1 cellular context compared by ENCODE assay signal in the genomic region with DNA sequence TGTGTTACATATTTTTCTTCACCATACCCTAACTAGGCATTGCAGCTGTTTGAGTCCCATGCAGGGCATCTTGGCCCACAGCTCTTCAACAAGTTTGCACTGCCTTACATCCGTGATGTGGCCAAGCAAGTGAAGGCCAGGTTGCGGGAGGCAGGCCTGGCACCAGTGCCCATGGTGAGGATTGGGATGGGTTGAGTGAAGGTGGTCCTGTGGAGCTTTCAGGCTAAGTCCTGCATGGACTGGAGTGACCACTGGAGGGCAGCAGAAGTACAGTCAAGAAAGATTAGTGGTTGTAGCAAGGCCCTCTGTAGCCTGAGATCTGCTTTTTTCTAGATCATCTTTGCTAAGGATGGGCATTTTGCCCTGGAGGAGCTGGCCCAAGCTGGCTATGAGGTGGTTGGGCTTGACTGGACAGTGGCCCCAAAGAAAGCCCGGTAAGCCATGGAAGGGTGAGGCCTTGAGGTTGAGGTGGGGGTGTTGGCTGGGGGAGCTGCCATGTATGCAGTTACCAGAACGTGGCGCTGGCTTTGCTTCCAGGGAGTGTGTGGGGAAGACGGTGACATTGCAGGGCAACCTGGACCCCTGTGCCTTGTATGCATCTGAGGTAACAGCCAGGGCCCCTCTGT.
TF ChIP-seq lines count a peak whose summit lies in the region.

No MANE protein-coding gene starts in this region.

TF ChIP-seq in HepG2, 621 proteins besides CTCF, POLR2A, EP300 and RAD21 (continues in another document):
- 0 out of 2 replicates have a peak, but pooled peaks have one; percentile 12 for TF ChIP-seq ELF3 (CRISPR knock-in tag; IDR thresholded peaks at IDR 0.05)
- no peak for TF ChIP-seq GABPA (IDR thresholded peaks at IDR 0.05; ENCODE audit: low read depth, low read length)
- TF ChIP-seq GABPA (CRISPR knock-in tag; IDR thresholded peaks at IDR 0.05; ENCODE audit: low read depth): 0 out of 2 replicates have a peak, but pooled peaks have one; percentile 13
- peak; percentile 71; the same call in 1 of the 2 replicates for TF ChIP-seq CAMTA2 (CRISPR knock-in tag; IDR thresholded peaks at IDR 0.05; ENCODE audit: borderline replicate concordance)
- 0 out of 4 replicates have a peak, but pooled peaks of 1 of the 2 experiments have one; percentile 24 for TF ChIP-seq HMGXB4 (CRISPR knock-in tag; IDR thresholded peaks at IDR 0.05; ENCODE audit: borderline replicate concordance in 1 of 2, low read depth in 1 of 2)
- TF ChIP-seq STAG1 (CRISPR knock-in tag; IDR thresholded peaks at IDR 0.05): peak; percentile 99
- peak; percentile 71; the same call in 1 of the 2 replicates for TF ChIP-seq HNF1B (CRISPR knock-in tag; IDR thresholded peaks at IDR 0.05)
- TF ChIP-seq ZNF614 (CRISPR knock-in tag; IDR thresholded peaks at IDR 0.05; ENCODE audit: borderline replicate concordance): peak; percentile 35; the same call in 1 of the 2 replicates
- TF ChIP-seq SALL1 (CRISPR knock-in tag; IDR thresholded peaks at IDR 0.05): peak; percentile 60
- TF ChIP-seq MAX (IDR thresholded peaks at IDR 0.05): no peak
- peak; percentile 74; the same call in 1 of the 2 replicates for TF ChIP-seq ZNF619 (CRISPR knock-in tag; IDR thresholded peaks at IDR 0.05)
- no peak for TF ChIP-seq ZBTB21 (CRISPR knock-in tag; IDR thresholded peaks at IDR 0.05)
- peak; percentile 80; the same call in 1 of the 2 replicates for TF ChIP-seq IRF2 (CRISPR knock-in tag; IDR thresholded peaks at IDR 0.05)
- TF ChIP-seq ZNF709 (CRISPR knock-in tag; IDR thresholded peaks at IDR 0.05): 0 out of 2 replicates have a peak, but pooled peaks have one; percentile 1
- no peak for TF ChIP-seq SNAPC4 (CRISPR knock-in tag; IDR thresholded peaks at IDR 0.05)
- no peak for TF ChIP-seq MTA1 (CRISPR knock-in tag; IDR thresholded peaks at IDR 0.05; ENCODE audit: borderline replicate concordance)
- peak; percentile 27; the same call in 1 of the 2 replicates for TF ChIP-seq MIER3 (CRISPR knock-in tag; IDR thresholded peaks at IDR 0.05; ENCODE audit: borderline replicate concordance)
- TF ChIP-seq FOSL2 (CRISPR knock-in tag; IDR thresholded peaks at IDR 0.05): peak; percentile 32; the same call in 1 of the 2 replicates
- no peak for TF ChIP-seq ONECUT2 (CRISPR knock-in tag; IDR thresholded peaks at IDR 0.05)
- TF ChIP-seq GATAD1 (CRISPR knock-in tag; IDR thresholded peaks at IDR 0.05): peak; percentile 26; the same call in 1 of the 2 replicates
- TF ChIP-seq MEIS1 (CRISPR knock-in tag; IDR thresholded peaks at IDR 0.05; ENCODE audit: borderline replicate concordance): 0 out of 2 replicates have a peak, but pooled peaks have one; percentile 53
- no peak for TF ChIP-seq ELF1 (CRISPR knock-in tag; IDR thresholded peaks at IDR 0.05)
- 0 out of 2 replicates have a peak, but pooled peaks have one; percentile 30 for TF ChIP-seq SAP130 (CRISPR knock-in tag; IDR thresholded peaks at IDR 0.05; ENCODE audit: low read depth)
- TF ChIP-seq, protein P1, sequence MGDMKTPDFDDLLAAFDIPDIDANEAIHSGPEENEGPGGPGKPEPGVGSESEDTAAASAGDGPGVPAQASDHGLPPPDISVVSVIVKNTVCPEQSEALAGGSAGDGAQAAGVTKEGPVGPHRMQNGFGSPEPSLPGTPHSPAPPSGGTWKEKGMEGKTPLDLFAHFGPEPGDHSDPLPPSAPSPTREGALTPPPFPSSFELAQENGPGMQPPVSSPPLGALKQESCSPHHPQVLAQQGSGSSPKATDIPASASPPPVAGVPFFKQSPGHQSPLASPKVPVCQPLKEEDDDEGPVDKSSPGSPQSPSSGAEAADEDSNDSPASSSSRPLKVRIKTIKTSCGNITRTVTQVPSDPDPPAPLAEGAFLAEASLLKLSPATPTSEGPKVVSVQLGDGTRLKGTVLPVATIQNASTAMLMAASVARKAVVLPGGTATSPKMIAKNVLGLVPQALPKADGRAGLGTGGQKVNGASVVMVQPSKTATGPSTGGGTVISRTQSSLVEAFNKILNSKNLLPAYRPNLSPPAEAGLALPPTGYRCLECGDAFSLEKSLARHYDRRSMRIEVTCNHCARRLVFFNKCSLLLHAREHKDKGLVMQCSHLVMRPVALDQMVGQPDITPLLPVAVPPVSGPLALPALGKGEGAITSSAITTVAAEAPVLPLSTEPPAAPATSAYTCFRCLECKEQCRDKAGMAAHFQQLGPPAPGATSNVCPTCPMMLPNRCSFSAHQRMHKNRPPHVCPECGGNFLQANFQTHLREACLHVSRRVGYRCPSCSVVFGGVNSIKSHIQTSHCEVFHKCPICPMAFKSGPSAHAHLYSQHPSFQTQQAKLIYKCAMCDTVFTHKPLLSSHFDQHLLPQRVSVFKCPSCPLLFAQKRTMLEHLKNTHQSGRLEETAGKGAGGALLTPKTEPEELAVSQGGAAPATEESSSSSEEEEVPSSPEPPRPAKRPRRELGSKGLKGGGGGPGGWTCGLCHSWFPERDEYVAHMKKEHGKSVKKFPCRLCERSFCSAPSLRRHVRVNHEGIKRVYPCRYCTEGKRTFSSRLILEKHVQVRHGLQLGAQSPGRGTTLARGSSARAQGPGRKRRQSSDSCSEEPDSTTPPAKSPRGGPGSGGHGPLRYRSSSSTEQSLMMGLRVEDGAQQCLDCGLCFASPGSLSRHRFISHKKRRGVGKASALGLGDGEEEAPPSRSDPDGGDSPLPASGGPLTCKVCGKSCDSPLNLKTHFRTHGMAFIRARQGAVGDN (CRISPR knock-in tag; IDR thresholded peaks at IDR 0.05): peak; percentile 51
- TF ChIP-seq ZBTB26 (CRISPR knock-in tag; IDR thresholded peaks at IDR 0.05; ENCODE audit: borderline replicate concordance): peak; percentile 27; the same call in 1 of the 2 replicates
- 0 out of 2 replicates have a peak, but pooled peaks have one; percentile 18 for TF ChIP-seq ZNF335 (CRISPR knock-in tag; IDR thresholded peaks at IDR 0.05)
- 0 out of 2 replicates have a peak, but pooled peaks have one; percentile 24 for TF ChIP-seq ZGPAT (CRISPR knock-in tag; IDR thresholded peaks at IDR 0.05)
- TF ChIP-seq ZNF20 (CRISPR knock-in tag; IDR thresholded peaks at IDR 0.05): no peak
- 0 out of 2 replicates have a peak, but pooled peaks have one; percentile 20 for TF ChIP-seq RXRB (CRISPR knock-in tag; IDR thresholded peaks at IDR 0.05; ENCODE audit: borderline replicate concordance)
- TF ChIP-seq NFE2L2 (IDR thresholded peaks at IDR 0.05; ENCODE audit: low read length): 0 out of 2 replicates have a peak, but pooled peaks have one; percentile 7
- no peak for TF ChIP-seq NFYB (CRISPR knock-in tag; IDR thresholded peaks at IDR 0.05)
- TF ChIP-seq HDAC2 (CRISPR knock-in tag; IDR thresholded peaks at IDR 0.05): 0 out of 2 replicates have a peak, but pooled peaks have one; percentile 10
- TF ChIP-seq, protein P2, sequence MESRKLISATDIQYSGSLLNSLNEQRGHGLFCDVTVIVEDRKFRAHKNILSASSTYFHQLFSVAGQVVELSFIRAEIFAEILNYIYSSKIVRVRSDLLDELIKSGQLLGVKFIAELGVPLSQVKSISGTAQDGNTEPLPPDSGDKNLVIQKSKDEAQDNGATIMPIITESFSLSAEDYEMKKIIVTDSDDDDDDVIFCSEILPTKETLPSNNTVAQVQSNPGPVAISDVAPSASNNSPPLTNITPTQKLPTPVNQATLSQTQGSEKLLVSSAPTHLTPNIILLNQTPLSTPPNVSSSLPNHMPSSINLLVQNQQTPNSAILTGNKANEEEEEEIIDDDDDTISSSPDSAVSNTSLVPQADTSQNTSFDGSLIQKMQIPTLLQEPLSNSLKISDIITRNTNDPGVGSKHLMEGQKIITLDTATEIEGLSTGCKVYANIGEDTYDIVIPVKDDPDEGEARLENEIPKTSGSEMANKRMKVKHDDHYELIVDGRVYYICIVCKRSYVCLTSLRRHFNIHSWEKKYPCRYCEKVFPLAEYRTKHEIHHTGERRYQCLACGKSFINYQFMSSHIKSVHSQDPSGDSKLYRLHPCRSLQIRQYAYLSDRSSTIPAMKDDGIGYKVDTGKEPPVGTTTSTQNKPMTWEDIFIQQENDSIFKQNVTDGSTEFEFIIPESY (CRISPR knock-in tag; IDR thresholded peaks at IDR 0.05): 0 out of 2 replicates have a peak, but pooled peaks have one; percentile 8
- TF ChIP-seq U2AF2 (IDR thresholded peaks at IDR 0.05; ENCODE audit: low read depth, low read length): no peak
- TF ChIP-seq KDM2A (CRISPR knock-in tag; IDR thresholded peaks at IDR 0.05; ENCODE audit: borderline replicate concordance, low read depth): peak; percentile 57; the same call in 1 of the 2 replicates
- TF ChIP-seq FOXA1 (IDR thresholded peaks at IDR 0.05): no peak
- TF ChIP-seq FOXA1 (CRISPR knock-in tag; IDR thresholded peaks at IDR 0.05): 0 out of 2 replicates have a peak, but pooled peaks have one; percentile 17
- TF ChIP-seq, protein P3, sequence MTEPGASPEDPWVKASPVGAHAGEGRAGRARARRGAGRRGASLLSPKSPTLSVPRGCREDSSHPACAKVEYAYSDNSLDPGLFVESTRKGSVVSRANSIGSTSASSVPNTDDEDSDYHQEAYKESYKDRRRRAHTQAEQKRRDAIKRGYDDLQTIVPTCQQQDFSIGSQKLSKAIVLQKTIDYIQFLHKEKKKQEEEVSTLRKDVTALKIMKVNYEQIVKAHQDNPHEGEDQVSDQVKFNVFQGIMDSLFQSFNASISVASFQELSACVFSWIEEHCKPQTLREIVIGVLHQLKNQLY (CRISPR knock-in tag; IDR thresholded peaks at IDR 0.05): 0 out of 2 replicates have a peak, but pooled peaks have one; percentile 44
